8 cellular contexts compared by ENCODE assay signal in the genomic region with DNA sequence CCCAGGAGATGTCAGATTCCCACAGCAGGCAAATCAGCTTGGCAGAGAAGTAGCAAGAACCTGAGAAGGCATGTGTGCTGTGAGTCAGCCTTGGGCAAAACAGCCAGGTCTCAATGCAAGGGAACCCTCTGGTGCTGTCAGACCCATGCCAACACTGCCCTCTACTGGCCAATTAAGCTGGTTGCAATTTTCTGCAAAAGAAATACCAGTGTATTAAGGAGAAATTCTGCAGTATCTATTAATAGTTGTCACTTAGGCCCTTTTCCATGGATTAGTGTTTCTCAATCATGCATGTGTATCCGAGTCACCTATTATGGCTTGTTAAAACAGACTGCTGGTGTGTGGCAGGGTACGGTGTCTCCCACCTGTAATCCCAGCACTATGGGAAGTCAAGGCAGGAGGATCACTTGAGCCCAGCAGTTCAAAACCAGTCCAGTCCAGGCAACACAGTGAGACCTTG. TPM values are rescaled to one million over a fixed set of nuclear protein-coding genes. Genes with fewer than 3 reads are reported as not detected.
DNase-seq lines count a peak whose midpoint lies in the region; ATAC-seq and TF ChIP-seq lines count a peak whose summit lies in the region.

No MANE protein-coding gene starts in this region.

- H3K27ac ChIP-seq in GM23338 (ENCODE audit: low read depth) (no peak overlapping the region), VCaP (peak overlapping the region; percentile 12; the same call in 1 of the 2 replicates)

- H3K9me3 Mint-ChIP-seq in GM23338 (no peaks in the 10 kb centered on the region), immature natural killer cell (no peaks in the 10 kb centered on the region)

- H3K4me3 Mint-ChIP-seq in GM23338 (no peak overlapping the region), immature natural killer cell (no peak overlapping the region)

- in situ Hi-C loops in T47D (cut with HindIII; ENCODE audit: low pct_unique_long_range_greater_than_20kb, low sequenced_read_pairs) = no loop called here

- H3K4me3 ChIP-seq in GM23338 = no peak overlapping the region

- peaks cover 69% of the 10 kb centered on the region for H3K79me2 ChIP-seq in GM23338 (replicated peaks; ENCODE audit: insufficient read depth)

- no peaks in the 10 kb centered on the region for H3F3A ChIP-seq in GM23338 (replicated peaks; ENCODE audit: low read depth)

- H3K4me1 Mint-ChIP-seq in GM23338 = peaks cover 7% of the 10 kb centered on the region
- peaks cover 0 to 9% of the 10 kb centered on the region in 2 donors for H3K4me1 Mint-ChIP-seq in immature natural killer cell

- ATAC-seq in GM23338 = peak; percentile 99
- no peak for ATAC-seq in HG02884 (IDR thresholded peaks at IDR 0.05; ENCODE audit: unreplicated experiment)

- TF ChIP-seq CTCF in GM23338 (conservative IDR thresholded peaks at IDR 0.05; ENCODE audit: low read depth in 2 of 2) (peak; percentile 97 to 98), VCaP (conservative IDR thresholded peaks at IDR 0.05) (peak; percentile 97)

- DNase-seq in C1 segment of cervical spinal cord (lab: John Stamatoyannopoulos, UW) (peak in 13 of 14 donors; percentile 1 to 88 (median 51)), GM23338 (ENCODE audit: low spot score) (peak; percentile 90), NCI-H2196 (lab: John Stamatoyannopoulos, UW; ENCODE audit: unreplicated experiment) (peak; percentile 59), T47D (ENCODE audit: low read depth in 1 of 2, low spot score in 1 of 2) (peak; percentile 27 to 83), immature natural killer cell (peak; percentile 47 to 67 (median 62))
- peak; percentile 44 to 61 (median 58) for DNase-seq in stimulated activated CD4-positive, alpha-beta T cell treated with anti-CD3 and anti-CD28 coated beads, Interleukin-12 subunit alpha, Interleukin-12 subunit beta, amount 100 ng/mL, for 48 hours (ENCODE audit: low read depth in 2 of 3, low spot score in 1 of 3)

- no peaks in the 10 kb centered on the region for H3K9me2 ChIP-seq in GM23338 (ENCODE audit: insufficient read depth)

- no peak overlapping the region for H3K4me2 ChIP-seq in GM23338

- H3K36me3 ChIP-seq in GM23338 (ENCODE audit: insufficient read depth) = no peaks in the 10 kb centered on the region

- H3K27me3 Mint-ChIP-seq in GM23338 (ENCODE audit: insufficient read depth, low read depth, poor library complexity) = no peaks in the 10 kb centered on the region
- peaks cover 0 to 2% (median 0%) of the 10 kb centered on the region in 3 donors for H3K27me3 Mint-ChIP-seq in immature natural killer cell (ENCODE audit: low read depth in 3 of 3)

- peaks cover 10% of the 10 kb centered on the region for H4K20me1 ChIP-seq in GM23338 (replicated peaks; ENCODE audit: insufficient read depth)

- peaks cover 8% of the 10 kb centered on the region; the same call in 1 of the 2 replicates for H3K4me1 ChIP-seq in GM23338 (ENCODE audit: insufficient read depth)

- H3K27ac Mint-ChIP-seq in GM23338 (no peak overlapping the region), immature natural killer cell (no peak overlapping the region)

- no peak overlapping the region for H2AFZ ChIP-seq in GM23338

- H3K27me3 ChIP-seq in GM23338 (ENCODE audit: insufficient read depth) = no peaks in the 10 kb centered on the region

- H3K36me3 Mint-ChIP-seq in GM23338 (ENCODE audit: low read depth) (peaks cover 8% of the 10 kb centered on the region; the same call in 2 of the 3 replicates), immature natural killer cell (peaks cover 0 to 6% (median 3%) of the 10 kb centered on the region in 3 donors)

TF ChIP-seq in GM23338, 12 proteins besides CTCF, POLR2A, EP300 and RAD21 (continues in another document):
- TF ChIP-seq EZH2 (IDR thresholded peaks at IDR 0.05; ENCODE audit: low read depth, unreplicated experiment) (no peak), CREB1 (CRISPR knock-in tag; IDR thresholded peaks at IDR 0.05; ENCODE audit: low read depth) (no peak), STAT1 (IDR thresholded peaks at IDR 0.05; ENCODE audit: unreplicated experiment) (no peak), ZNF331 (CRISPR knock-in tag; IDR thresholded peaks at IDR 0.05; ENCODE audit: low read depth) (no peak), ZNF114 (CRISPR knock-in tag; IDR thresholded peaks at IDR 0.05) (no peak), POLR2AphosphoS5 (IDR thresholded peaks at IDR 0.05; ENCODE audit: low read depth) (no peak), EZH2phosphoT487 (IDR thresholded peaks at IDR 0.05; ENCODE audit: unreplicated experiment) (no peak), NANOG (IDR thresholded peaks at IDR 0.05; ENCODE audit: borderline replicate concordance) (no peak), JUNB (IDR thresholded peaks at IDR 0.05; ENCODE audit: unreplicated experiment) (no peak)
- TF ChIP-seq, protein P1, sequence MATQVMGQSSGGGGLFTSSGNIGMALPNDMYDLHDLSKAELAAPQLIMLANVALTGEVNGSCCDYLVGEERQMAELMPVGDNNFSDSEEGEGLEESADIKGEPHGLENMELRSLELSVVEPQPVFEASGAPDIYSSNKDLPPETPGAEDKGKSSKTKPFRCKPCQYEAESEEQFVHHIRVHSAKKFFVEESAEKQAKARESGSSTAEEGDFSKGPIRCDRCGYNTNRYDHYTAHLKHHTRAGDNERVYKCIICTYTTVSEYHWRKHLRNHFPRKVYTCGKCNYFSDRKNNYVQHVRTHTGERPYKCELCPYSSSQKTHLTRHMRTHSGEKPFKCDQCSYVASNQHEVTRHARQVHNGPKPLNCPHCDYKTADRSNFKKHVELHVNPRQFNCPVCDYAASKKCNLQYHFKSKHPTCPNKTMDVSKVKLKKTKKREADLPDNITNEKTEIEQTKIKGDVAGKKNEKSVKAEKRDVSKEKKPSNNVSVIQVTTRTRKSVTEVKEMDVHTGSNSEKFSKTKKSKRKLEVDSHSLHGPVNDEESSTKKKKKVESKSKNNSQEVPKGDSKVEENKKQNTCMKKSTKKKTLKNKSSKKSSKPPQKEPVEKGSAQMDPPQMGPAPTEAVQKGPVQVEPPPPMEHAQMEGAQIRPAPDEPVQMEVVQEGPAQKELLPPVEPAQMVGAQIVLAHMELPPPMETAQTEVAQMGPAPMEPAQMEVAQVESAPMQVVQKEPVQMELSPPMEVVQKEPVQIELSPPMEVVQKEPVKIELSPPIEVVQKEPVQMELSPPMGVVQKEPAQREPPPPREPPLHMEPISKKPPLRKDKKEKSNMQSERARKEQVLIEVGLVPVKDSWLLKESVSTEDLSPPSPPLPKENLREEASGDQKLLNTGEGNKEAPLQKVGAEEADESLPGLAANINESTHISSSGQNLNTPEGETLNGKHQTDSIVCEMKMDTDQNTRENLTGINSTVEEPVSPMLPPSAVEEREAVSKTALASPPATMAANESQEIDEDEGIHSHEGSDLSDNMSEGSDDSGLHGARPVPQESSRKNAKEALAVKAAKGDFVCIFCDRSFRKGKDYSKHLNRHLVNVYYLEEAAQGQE (IDR thresholded peaks at IDR 0.05; ENCODE audit: unreplicated experiment) = no peak

RNA-seq across cellular contexts. Expression of a gene that starts 26.2 kb away (rescaled TPM):
- 103 and 108 TPM in 2 replicates for total RNA-seq in GM23338 (2014; rRNA removed; shearing (Covaris generic))
- polyA plus RNA-seq in GM23338 (2016; fragmentation: Nextera tagmentation; extraction: Ambion mirVana) (102 and 113 TPM in 2 replicates), immature natural killer cell (10 to 100 TPM in 2 of 3 donors, 1 to 10 TPM in 1; 4.4 to 64.2 (median 17.4) TPM)
